Comparison of ENCODE assay signal across 16 cellular contexts in the genomic region with DNA sequence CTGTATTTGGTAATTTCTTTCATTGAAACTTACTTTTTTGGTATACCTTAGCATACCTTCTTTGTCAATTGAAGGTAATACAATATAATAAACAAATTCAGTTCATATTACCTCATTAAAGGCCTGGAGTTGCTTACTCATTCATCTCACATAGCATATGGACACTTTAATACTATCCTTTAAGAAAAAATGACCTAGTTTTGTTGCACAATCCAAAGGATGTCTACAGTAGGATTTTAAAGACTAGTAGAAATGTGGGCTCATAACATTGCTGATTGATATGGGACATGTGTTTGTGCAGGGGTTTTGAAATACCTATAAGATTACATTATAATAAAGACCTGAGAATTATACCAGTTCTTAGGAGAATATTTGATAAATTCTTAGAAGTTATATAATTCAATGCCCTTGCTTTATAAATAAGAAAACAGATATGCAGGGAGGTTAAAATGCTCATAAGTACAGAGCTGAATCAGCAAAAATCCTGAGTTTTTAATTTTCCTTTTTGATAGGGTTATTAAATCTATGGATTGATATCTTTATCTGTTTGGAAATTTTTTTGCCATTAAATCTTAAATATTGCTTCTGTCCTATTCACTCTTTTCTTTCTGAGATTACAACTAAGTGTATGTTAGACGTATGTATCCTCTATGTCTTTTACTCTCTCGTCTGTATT.
DNase-seq lines count a peak whose midpoint lies in the region; ATAC-seq, FAIRE-seq and TF ChIP-seq lines count a peak whose summit lies in the region.
"Had no signal": no experiment of that assay in that cellular context is flagged by ENCODE, and none has a peak within 500 bp of the region (broad histone marks: within the 10 kb centered on the region; RNA-seq: fewer than 3 reads in every experiment).

No MANE protein-coding gene starts in this region.

- no peaks in the 10 kb centered on the region for H4K20me1 ChIP-seq in HepG2 (ENCODE audit: insufficient read depth, low read length)
- H4K20me1 ChIP-seq: BLaER1 treated with 17β-estradiol and CSF1 and Interleukin-3, amounts not matched to agents 10 nM and 100 nM had no signal

- H3K4me2 ChIP-seq in HepG2 (ENCODE audit: low read depth, low read length) = no peak overlapping the region
- H3K4me2 ChIP-seq: BLaER1 treated with 17β-estradiol and CSF1 and Interleukin-3, amounts not matched to agents 10 nM and 100 nM had no signal

- intact Hi-C loops in HepG2 (cut with micrococcal nuclease; ENCODE audit: unreplicated experiment) = no loop called here
- intact Hi-C loops in right lobe of liver (cut with DNase I) = no loop called here
- intact Hi-C loops in aorta (cut with DNase I) = no loop called here

- H3K9me3 ChIP-seq in HepG2 (ENCODE audit: low read length) = no peaks in the 10 kb centered on the region
- no peaks in the 10 kb centered on the region for H3K9me3 ChIP-seq in right lobe of liver
- H3K9me3 ChIP-seq in aorta (ENCODE audit: control insufficient read depth, low read length) = peaks cover 1% of the 10 kb centered on the region

- ATAC-seq in HepG2 (no peak), right lobe of liver (no peak), aorta (ENCODE audit: low FRiP score) (no peak)
- ATAC-seq: GM12878, HCT116 had no signal

- no peaks in the 10 kb centered on the region for H3K27me3 ChIP-seq in HepG2 (ENCODE audit: control insufficient read depth in 1 of 2, insufficient read depth in 2 of 2, low read length in 2 of 2)
- H3K27me3 ChIP-seq in right lobe of liver = no peaks in the 10 kb centered on the region
- H3K27me3 ChIP-seq in bronchial epithelial cell (ENCODE audit: control insufficient read depth, insufficient read depth, low read length) = no peaks in the 10 kb centered on the region
- no peaks in the 10 kb centered on the region for H3K27me3 ChIP-seq in aorta (ENCODE audit: control insufficient read depth in 1 of 2, insufficient read depth in 2 of 2, low read length in 1 of 2)
- H3K27me3 ChIP-seq: BLaER1 treated with 17β-estradiol and CSF1 and Interleukin-3, amounts not matched to agents 10 nM and 100 nM had no signal

- no TSS peak for BruUV-seq in HepG2 (replicated peaks; lab: Mats Ljungman, UMichigan)

- POLR2A ChIA-PET in HepG2 (lab: Yijun Ruan, JAX) = no interaction called here

- no peak overlapping the region for H2AFZ ChIP-seq in HepG2 (ENCODE audit: low read length)

- 38% methylated on average over 2 of the region's 2 CpGs for WGBS in HepG2 (ENCODE audit: low lambda C conversion rate)
- WGBS in right lobe of liver (ENCODE audit: insufficient coverage, low coverage, low lambda C conversion rate, missing lambda C conversion rate) = 73% methylated on average over 2 of the region's 2 CpGs
- WGBS in aorta, 2 donors = 90 to 91% methylated on average over 2 of the region's 2 CpGs

- in situ Hi-C loops in HepG2 (cut with HindIII; ENCODE audit: extremely low pct_ligation_motif_present, low pct_unique_long_range_greater_than_20kb) = no loop called here

- no peak overlapping the region for H3K9ac ChIP-seq in HepG2 (ENCODE audit: insufficient read depth, low read depth, low read length)
- H3K9ac ChIP-seq: BLaER1 treated with 17β-estradiol and CSF1 and Interleukin-3, amounts not matched to agents 10 nM and 100 nM had no signal

- no peak for FAIRE-seq in HepG2 (lab: Jason Lieb, UNC)
- FAIRE-seq in bronchial epithelial cell (lab: Jason Lieb, UNC) = no peak
- FAIRE-seq: GM12878, GM18507 had no signal

- peaks cover 11% of the 10 kb centered on the region for H3K4me1 ChIP-seq in HepG2 (ENCODE audit: insufficient read depth, low read length)
- H3K4me1 ChIP-seq in right lobe of liver = no peaks in the 10 kb centered on the region
- no peaks in the 10 kb centered on the region for H3K4me1 ChIP-seq in aorta (ENCODE audit: control insufficient read depth in 1 of 2, insufficient read depth in 2 of 2, low read length in 2 of 2)
- H3K4me1 ChIP-seq: BLaER1 treated with 17β-estradiol and CSF1 and Interleukin-3, amounts not matched to agents 10 nM and 100 nM had no signal

- H3K27ac ChIP-seq in HepG2 (ENCODE audit: extremely low read length, insufficient read depth, low read length) (no peak overlapping the region), right lobe of liver (no peak overlapping the region), aorta (ENCODE audit: low read depth in 1 of 2, low read length in 2 of 2) (no peak overlapping the region)
- H3K27ac ChIP-seq: BLaER1 treated with 17β-estradiol and CSF1 and Interleukin-3, amounts not matched to agents 10 nM and 100 nM had no signal

- TF ChIP-seq POLR2A in HepG2 (IDR thresholded peaks at IDR 0.05; ENCODE audit: insufficient read depth in 1 of 2, low read depth in 2 of 2, low read length in 2 of 2) = no peak
- no peak for TF ChIP-seq POLR2A in right lobe of liver (IDR thresholded peaks at IDR 0.05)

- CTCF ChIA-PET in HepG2 (lab: Yijun Ruan, JAX; ENCODE audit: low intra/inter-chr PET ratio, low total read pairs) = no interaction called here

- TF ChIP-seq CTCF in HepG2 (CRISPR knock-in tag; IDR thresholded peaks at IDR 0.05) = no peak
- no peak for TF ChIP-seq CTCF in right lobe of liver (IDR thresholded peaks at IDR 0.05)
- TF ChIP-seq CTCF in bronchial epithelial cell (IDR thresholded peaks at IDR 0.05; ENCODE audit: insufficient read depth, low read length, severe bottlenecking) = no peak
- no peak for TF ChIP-seq CTCF in fibroblast of villous mesenchyme (IDR thresholded peaks at IDR 0.05; ENCODE audit: insufficient read depth, low read depth, low read length)

- H3K36me3 ChIP-seq in HepG2 (replicated peaks in 1 of 2; ENCODE audit: control insufficient read depth in 1 of 2, insufficient read depth in 2 of 2, low read length in 2 of 2) = no peaks in the 10 kb centered on the region
- H3K36me3 ChIP-seq in right lobe of liver = no peaks in the 10 kb centered on the region
- H3K36me3 ChIP-seq in bronchial epithelial cell (ENCODE audit: control insufficient read depth, insufficient read depth, low read length) = no peaks in the 10 kb centered on the region
- no peaks in the 10 kb centered on the region for H3K36me3 ChIP-seq in aorta (ENCODE audit: control insufficient read depth in 1 of 2, insufficient read depth in 2 of 2, low read length in 1 of 2)
- H3K36me3 ChIP-seq: BLaER1 treated with 17β-estradiol and CSF1 and Interleukin-3, amounts not matched to agents 10 nM and 100 nM had no signal

- TF ChIP-seq RAD21 in HepG2 (CRISPR knock-in tag; IDR thresholded peaks at IDR 0.05) = no peak

- no peaks in the 10 kb centered on the region for H3K79me2 ChIP-seq in HepG2 (ENCODE audit: insufficient read depth, low read length)

- no peak for DNase-seq in HepG2 (ENCODE audit: low spot score)
- DNase-seq in right lobe of liver = no peak
- DNase-seq in bronchial epithelial cell (ENCODE audit: low read depth) = peak; percentile 52
- peak; percentile 55 for DNase-seq in fibroblast of villous mesenchyme (ENCODE audit: low read depth)
- no peak for DNase-seq in NCI-H82 (lab: John Stamatoyannopoulos, UW)
- DNase-seq in cerebellar cortex (ENCODE audit: low spot score) = no peak
- DNase-seq in COLO829 (ENCODE audit: low spot score) = no peak
- no peak for DNase-seq in aorta
- DNase-seq: 8988T; ACHN; CD4-positive, alpha-beta T cell; DMS79 had no signal

- H3K4me3 ChIP-seq in HepG2 (replicated peaks in 1 of 3; ENCODE audit: insufficient read depth in 1 of 3, low read depth in 2 of 3, low read length in 3 of 3) = no peak overlapping the region
- no peak overlapping the region for H3K4me3 ChIP-seq in right lobe of liver
- no peak overlapping the region for H3K4me3 ChIP-seq in bronchial epithelial cell (ENCODE audit: low read depth, low read length)
- no peak overlapping the region for H3K4me3 ChIP-seq in fibroblast of villous mesenchyme (ENCODE audit: low read depth, low read length)
- no peak overlapping the region for H3K4me3 ChIP-seq in aorta (ENCODE audit: low read length in 2 of 2)
- H3K4me3 ChIP-seq: BLaER1 treated with 17β-estradiol and CSF1 and Interleukin-3, amounts not matched to agents 10 nM and 100 nM; GM12878 had no signal

- TF ChIP-seq EP300 in HepG2 (IDR thresholded peaks at IDR 0.05; ENCODE audit: low read depth in 2 of 2, low read length in 2 of 2) = no peak
- TF ChIP-seq EP300 in HepG2 (CRISPR knock-in tag; IDR thresholded peaks at IDR 0.05; ENCODE audit: borderline replicate concordance) = no peak

TF ChIP-seq in HepG2, 621 proteins besides CTCF, POLR2A, EP300 and RAD21 (continues in another document):
- TF ChIP-seq DPF2 (CRISPR knock-in tag; IDR thresholded peaks at IDR 0.05; ENCODE audit: borderline replicate concordance, low read depth) = no peak
- no peak for TF ChIP-seq ZMAT5 (CRISPR knock-in tag; IDR thresholded peaks at IDR 0.05; ENCODE audit: borderline replicate concordance, low read depth)
- TF ChIP-seq, protein P1, sequence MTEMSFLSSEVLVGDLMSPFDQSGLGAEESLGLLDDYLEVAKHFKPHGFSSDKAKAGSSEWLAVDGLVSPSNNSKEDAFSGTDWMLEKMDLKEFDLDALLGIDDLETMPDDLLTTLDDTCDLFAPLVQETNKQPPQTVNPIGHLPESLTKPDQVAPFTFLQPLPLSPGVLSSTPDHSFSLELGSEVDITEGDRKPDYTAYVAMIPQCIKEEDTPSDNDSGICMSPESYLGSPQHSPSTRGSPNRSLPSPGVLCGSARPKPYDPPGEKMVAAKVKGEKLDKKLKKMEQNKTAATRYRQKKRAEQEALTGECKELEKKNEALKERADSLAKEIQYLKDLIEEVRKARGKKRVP (CRISPR knock-in tag; IDR thresholded peaks at IDR 0.05) = no peak
- TF ChIP-seq, protein P2, sequence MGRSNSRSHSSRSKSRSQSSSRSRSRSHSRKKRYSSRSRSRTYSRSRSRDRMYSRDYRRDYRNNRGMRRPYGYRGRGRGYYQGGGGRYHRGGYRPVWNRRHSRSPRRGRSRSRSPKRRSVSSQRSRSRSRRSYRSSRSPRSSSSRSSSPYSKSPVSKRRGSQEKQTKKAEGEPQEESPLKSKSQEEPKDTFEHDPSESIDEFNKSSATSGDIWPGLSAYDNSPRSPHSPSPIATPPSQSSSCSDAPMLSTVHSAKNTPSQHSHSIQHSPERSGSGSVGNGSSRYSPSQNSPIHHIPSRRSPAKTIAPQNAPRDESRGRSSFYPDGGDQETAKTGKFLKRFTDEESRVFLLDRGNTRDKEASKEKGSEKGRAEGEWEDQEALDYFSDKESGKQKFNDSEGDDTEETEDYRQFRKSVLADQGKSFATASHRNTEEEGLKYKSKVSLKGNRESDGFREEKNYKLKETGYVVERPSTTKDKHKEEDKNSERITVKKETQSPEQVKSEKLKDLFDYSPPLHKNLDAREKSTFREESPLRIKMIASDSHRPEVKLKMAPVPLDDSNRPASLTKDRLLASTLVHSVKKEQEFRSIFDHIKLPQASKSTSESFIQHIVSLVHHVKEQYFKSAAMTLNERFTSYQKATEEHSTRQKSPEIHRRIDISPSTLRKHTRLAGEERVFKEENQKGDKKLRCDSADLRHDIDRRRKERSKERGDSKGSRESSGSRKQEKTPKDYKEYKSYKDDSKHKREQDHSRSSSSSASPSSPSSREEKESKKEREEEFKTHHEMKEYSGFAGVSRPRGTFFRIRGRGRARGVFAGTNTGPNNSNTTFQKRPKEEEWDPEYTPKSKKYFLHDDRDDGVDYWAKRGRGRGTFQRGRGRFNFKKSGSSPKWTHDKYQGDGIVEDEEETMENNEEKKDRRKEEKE (IDR thresholded peaks at IDR 0.05) = no peak

Comparison
In these comparisons a context has a peak if more than half of its experiments do, and no peak if none do; other contexts are left out.
1. DNase-seq: peak in bronchial epithelial cell (single experiment) and fibroblast of villous mesenchyme (single experiment); none in HepG2 (single experiment), right lobe of liver (0 of 3), NCI-H82 (single experiment), cerebellar cortex (single experiment), COLO829 (single experiment) and aorta (0 of 2).